Comparison of ENCODE assay signal across 1 cellular context in genomic region chrX:139518475-139518874, GRCh38.
TF ChIP-seq lines count a peak whose summit lies in the region.

No MANE protein-coding gene starts in this region.

TF ChIP-seq in GM12878, 131 proteins besides CTCF, POLR2A, EP300 and RAD21 (continued from another document):
- TF ChIP-seq USF2 (IDR thresholded peaks at IDR 0.05; ENCODE audit: borderline replicate concordance, low read depth, low read length) = no peak
TF ChIP-seq in GM12878: peak in this region for 3.
